ENCODE assay signal across 9 cellular contexts in genomic region chrX:39752820-39753219, GRCh38.
DNase-seq lines count a peak whose midpoint lies in the region; ATAC-seq and TF ChIP-seq lines count a peak whose summit lies in the region.
"Had no signal": no experiment of that assay in that cellular context is flagged by ENCODE, and none has a peak within 500 bp of the region (broad histone marks: within the 10 kb centered on the region; RNA-seq: fewer than 3 reads in every experiment).

No MANE protein-coding gene starts in this region.

- in situ Hi-C loops in brain microvascular endothelial cell (cut with HindIII; ENCODE audit: low pct_ligation_motif_present, low sequenced_read_pairs) (no loop called here), transverse colon (cut with MboI; ENCODE audit: low pct_ligation_motif_present in 1 of 4, low pct_unique_long_range_greater_than_20kb in 1 of 4, low sequenced_read_pairs in 3 of 4) (no loop called here)

- H3K27me3 ChIP-seq in brain microvascular endothelial cell (replicated peaks) (no peaks in the 10 kb centered on the region), transverse colon (no peaks in the 10 kb centered on the region)

- no peak for ATAC-seq in activated CD8-positive, alpha-beta T cell treated with anti-CD3 and anti-CD28 coated beads, Interleukin-2, amount 10 ng/mL, durations not matched to agents 7 days and 5 days

- TF ChIP-seq EP300 in transverse colon (IDR thresholded peaks at IDR 0.05; ENCODE audit: low read depth), result no peak

- H3K9me3 ChIP-seq in transverse colon, result no peaks in the 10 kb centered on the region

- no peak for TF ChIP-seq POLR2A in transverse colon (IDR thresholded peaks at IDR 0.05)

- WGBS in transverse colon (ENCODE audit: low coverage in 1 of 2), 2 donors, result 65 to 100% methylated on average over 3 to 8 of the region's 8 CpGs

- DNase-seq in DMS 273 (lab: John Stamatoyannopoulos, UW; ENCODE audit: unreplicated experiment) (peak; percentile 92), NCI-H1105 treated with DMSO at 0.1 percent for 48 hours (lab: John Stamatoyannopoulos, UW) (peak; percentile 1), brain microvascular endothelial cell (no peak), mucosa of gallbladder (ENCODE audit: low spot score) (peak; percentile 53), transverse colon (no peak), islet precursor cell (no peak)
- no peak for DNase-seq in activated CD8-positive, alpha-beta T cell treated with anti-CD3 and anti-CD28 coated beads, Interleukin-2, amount 10 ng/mL, durations not matched to agents 7 days and 5 days
- DNase-seq in activated CD4-positive, alpha-beta T cell treated with anti-CD3 and anti-CD28 coated beads for 1 hour, result no peak

- CTCF ChIA-PET in activated CD8-positive, alpha-beta T cell treated with anti-CD3 and anti-CD28 coated beads, Interleukin-2, amount 10 ng/mL, durations not matched to agents 7 days and 5 days (lab: Charles Lee), result interaction anchor here (1.2 kb wide), 1 partner anchor 22 kb away, joined by 3 read pairs; no protein-coding TSS in a partner anchor

- peaks cover 12% of the 10 kb centered on the region for H3K4me1 Mint-ChIP-seq in activated CD8-positive, alpha-beta T cell treated with anti-CD3 and anti-CD28 coated beads, Interleukin-2, amount 10 ng/mL, durations not matched to agents 7 days and 5 days (ENCODE audit: low read depth)
- H3K4me1 Mint-ChIP-seq: central memory CD8-positive, alpha-beta T cell had no signal

- no peaks in the 10 kb centered on the region for H3K36me3 Mint-ChIP-seq in activated CD8-positive, alpha-beta T cell treated with anti-CD3 and anti-CD28 coated beads, Interleukin-2, amount 10 ng/mL, durations not matched to agents 7 days and 5 days (ENCODE audit: low read depth)

- TF ChIP-seq CTCF in brain microvascular endothelial cell (IDR thresholded peaks at IDR 0.05; ENCODE audit: low read depth, low read length, missing control alignments) (no peak), transverse colon (IDR thresholded peaks at IDR 0.05) (no peak)

- H3K4me1 ChIP-seq in transverse colon, result peaks cover 0 to 18% (median 4%) of the 10 kb centered on the region in 4 donors

- H3K4me3 ChIP-seq in brain microvascular endothelial cell (ENCODE audit: low read depth, low read length) (no peak overlapping the region), transverse colon (no peak overlapping the region)

- POLR2A ChIA-PET in activated CD8-positive, alpha-beta T cell treated with anti-CD3 and anti-CD28 coated beads, Interleukin-2, amount 10 ng/mL, durations not matched to agents 7 days and 5 days (lab: Charles Lee), result no interaction called here

- intact Hi-C loops in transverse colon (cut with DNase I; ENCODE audit: low total_unique reads), result no loop called here

- H3K4me3 Mint-ChIP-seq in activated CD8-positive, alpha-beta T cell treated with anti-CD3 and anti-CD28 coated beads, Interleukin-2, amount 10 ng/mL, durations not matched to agents 7 days and 5 days, result no peak overlapping the region
- H3K4me3 Mint-ChIP-seq: central memory CD8-positive, alpha-beta T cell had no signal

- H3K27me3 Mint-ChIP-seq in activated CD8-positive, alpha-beta T cell treated with anti-CD3 and anti-CD28 coated beads, Interleukin-2, amount 10 ng/mL, durations not matched to agents 7 days and 5 days (ENCODE audit: low read depth), result no peaks in the 10 kb centered on the region
- H3K27me3 Mint-ChIP-seq: central memory CD8-positive, alpha-beta T cell had no signal

- no peaks in the 10 kb centered on the region for H3K9me3 Mint-ChIP-seq in activated CD8-positive, alpha-beta T cell treated with anti-CD3 and anti-CD28 coated beads, Interleukin-2, amount 10 ng/mL, durations not matched to agents 7 days and 5 days (ENCODE audit: insufficient read depth)
- H3K9me3 Mint-ChIP-seq: central memory CD8-positive, alpha-beta T cell had no signal

- H3K27ac Mint-ChIP-seq in activated CD8-positive, alpha-beta T cell treated with anti-CD3 and anti-CD28 coated beads, Interleukin-2, amount 10 ng/mL, durations not matched to agents 7 days and 5 days, result no peak overlapping the region

- H3K36me3 ChIP-seq in brain microvascular endothelial cell (replicated peaks) (no peaks in the 10 kb centered on the region), transverse colon (no peaks in the 10 kb centered on the region)

- H3K27ac ChIP-seq in brain microvascular endothelial cell (peak overlapping the region; percentile 46), transverse colon (peak overlapping the region in 1 of 4 donors; percentile 10)

Comparison
In these comparisons a context has a peak if more than half of its experiments do, and no peak if none do; other contexts are left out.
1. DNase-seq: peak in DMS 273 (single experiment), NCI-H1105 treated with DMSO at 0.1 percent for 48 hours (single experiment) and mucosa of gallbladder (single experiment); none in brain microvascular endothelial cell (single experiment), activated CD8-positive, alpha-beta T cell treated with anti-CD3 and anti-CD28 coated beads, Interleukin-2, amount 10 ng/mL, durations not matched to agents 7 days and 5 days (single experiment), transverse colon (single experiment), activated CD4-positive, alpha-beta T cell treated with anti-CD3 and anti-CD28 coated beads for 1 hour (single experiment) and islet precursor cell (single experiment).